In the genomic region with DNA sequence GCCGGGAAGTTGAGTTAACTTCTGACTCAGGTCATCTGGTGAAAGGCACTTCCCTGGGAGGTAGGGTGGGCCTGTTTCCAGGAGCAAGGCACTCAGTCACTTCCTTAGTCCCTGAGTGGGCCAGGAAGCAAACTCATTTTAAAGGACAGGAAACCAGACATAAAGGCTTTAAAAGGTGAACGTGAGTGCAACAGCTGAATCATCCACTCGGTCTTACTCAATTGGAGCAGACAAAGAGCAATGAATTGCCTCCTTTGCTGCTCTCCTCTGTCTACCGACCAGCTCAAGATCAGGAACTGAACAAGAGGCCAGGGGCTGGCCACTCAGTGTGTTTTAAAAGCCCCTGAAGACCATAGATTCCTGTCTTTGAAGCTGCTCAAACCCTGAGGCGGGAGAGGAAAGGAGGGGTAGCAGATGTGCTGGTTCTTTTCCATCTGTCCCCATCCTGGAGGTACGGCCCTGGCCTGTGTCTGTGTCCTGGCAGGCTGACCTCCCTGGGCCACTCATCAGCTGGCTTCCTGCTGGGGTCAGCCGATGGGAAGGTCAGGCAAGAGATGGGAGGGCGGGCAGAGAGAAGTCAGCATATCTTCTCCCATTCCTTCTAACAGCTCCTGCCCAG, we compare ENCODE assay signal across 9 cellular contexts.
A peak's percentile ranks its signal among the peaks of the same experiment; 100 is the strongest.
DNase-seq lines count a peak whose midpoint lies in the region; ATAC-seq and TF ChIP-seq lines count a peak whose summit lies in the region.
"Had no signal": no experiment of that assay in that cellular context is flagged by ENCODE, and none has a peak within 500 bp of the region (broad histone marks: within the 10 kb centered on the region; RNA-seq: fewer than 3 reads in every experiment).

No MANE protein-coding gene starts in this region.

- no peaks in the 10 kb centered on the region for H3K36me3 ChIP-seq in heart right ventricle
- H3K36me3 ChIP-seq: thoracic aorta had no signal

- no peak overlapping the region for H3K4me3 ChIP-seq in heart right ventricle
- H3K4me3 ChIP-seq: thoracic aorta had no signal

- DNase-seq in stimulated activated CD4-positive, alpha-beta T cell treated with anti-CD3 and anti-CD28 coated beads, Interleukin-15, amount 100 ng/mL, for 24 hours, result peak; percentile 7
- no peak for DNase-seq in stimulated activated CD4-positive, alpha-beta T cell treated with anti-CD3 and anti-CD28 coated beads, Interleukin-12 subunit alpha, Interleukin-12 subunit beta, amount 100 ng/mL, for 4 hours
- DNase-seq in WTC11 (ENCODE audit: low spot score), result no peak
- peak; percentile 27 to 77 for DNase-seq in heart right ventricle
- DNase-seq in stimulated activated naive CD8-positive, alpha-beta T cell treated with anti-CD3 and anti-CD28 coated beads, Interleukin-15, Interleukin-2, amounts not matched to agents 100 U/mL and 50 U/mL, for 24 hours, result peak; percentile 11
- no peak for DNase-seq in NCI-H2107 treated with DMSO at 0.1 percent for 48 hours (lab: John Stamatoyannopoulos, UW; ENCODE audit: unreplicated experiment)

- H3K4me3 Mint-ChIP-seq in WTC11, result no peak overlapping the region
- H3K4me3 Mint-ChIP-seq in stimulated activated memory B cell treated with anti-CD40 and anti-IgM and Interleukin-4, amounts not matched to agents 10 μg/mL and 1 μg/mL and 100 μg/mL, for 72 hours, result no peak overlapping the region

- intact Hi-C loops in heart right ventricle (cut with DNase I), result loop anchor here in 1 of 10 donors (2.0 kb wide), 1 partner anchor 87 kb away; no protein-coding TSS in a partner anchor

- no peaks in the 10 kb centered on the region for H3K27me3 Mint-ChIP-seq in WTC11 (ENCODE audit: low read depth)
- H3K27me3 Mint-ChIP-seq in stimulated activated memory B cell treated with anti-CD40 and anti-IgM and Interleukin-4, amounts not matched to agents 10 μg/mL and 1 μg/mL and 100 μg/mL, for 72 hours, result peaks cover 9% of the 10 kb centered on the region

- no peak for ATAC-seq in WTC11
- ATAC-seq in heart right ventricle, result peak; percentile 68 to 93 (median 90)
- ATAC-seq in stimulated activated naive CD8-positive, alpha-beta T cell treated with anti-CD3 and anti-CD28 coated beads, Interleukin-15, Interleukin-2, amounts not matched to agents 100 U/mL and 50 U/mL, for 24 hours, result peak; percentile 84
- no peak for ATAC-seq in stimulated activated memory B cell treated with anti-CD40 and anti-IgM and Interleukin-4, amounts not matched to agents 10 μg/mL and 1 μg/mL and 100 μg/mL, for 72 hours
- no peak for ATAC-seq in HG02981 (IDR thresholded peaks at IDR 0.05; ENCODE audit: unreplicated experiment)

- peaks cover 41% of the 10 kb centered on the region for H3K4me1 Mint-ChIP-seq in WTC11
- H3K4me1 Mint-ChIP-seq in stimulated activated memory B cell treated with anti-CD40 and anti-IgM and Interleukin-4, amounts not matched to agents 10 μg/mL and 1 μg/mL and 100 μg/mL, for 72 hours, result no peaks in the 10 kb centered on the region

- H3K27ac Mint-ChIP-seq in WTC11, result peak overlapping the region; percentile 73; the same call in 1 of the 2 replicates
- no peak overlapping the region for H3K27ac Mint-ChIP-seq in stimulated activated memory B cell treated with anti-CD40 and anti-IgM and Interleukin-4, amounts not matched to agents 10 μg/mL and 1 μg/mL and 100 μg/mL, for 72 hours

- peaks cover 9% of the 10 kb centered on the region; the same call in 1 of the 2 replicates for H3K36me3 Mint-ChIP-seq in WTC11
- no peaks in the 10 kb centered on the region for H3K36me3 Mint-ChIP-seq in stimulated activated memory B cell treated with anti-CD40 and anti-IgM and Interleukin-4, amounts not matched to agents 10 μg/mL and 1 μg/mL and 100 μg/mL, for 72 hours

- POLR2A ChIA-PET in WTC11 (lab: Charles Lee), result interaction anchor here (1.0 kb wide), 1 partner anchor 183 kb away, joined by 3 read pairs; no protein-coding TSS in a partner anchor

- H3K27me3 ChIP-seq in heart right ventricle, result no peaks in the 10 kb centered on the region

- CTCF ChIA-PET in WTC11 (lab: Charles Lee), result interaction anchor here (0.5 to 3.5 kb wide), 3 partner anchors 8 to 205 kb away, joined by 4 to 16 read pairs (median 16); no protein-coding TSS in a partner anchor

- peak overlapping the region; percentile 59 to 94 (median 84) for H3K27ac ChIP-seq in heart right ventricle

- peaks cover 0 to 68% (median 45%) of the 10 kb centered on the region in 9 donors for H3K4me1 ChIP-seq in heart right ventricle

- 56% methylated on average over 8 of the region's 8 CpGs for WGBS in heart right ventricle, 2 donors

- H3K9me3 ChIP-seq in heart right ventricle, result no peaks in the 10 kb centered on the region
- H3K9me3 ChIP-seq: thoracic aorta had no signal

- TF ChIP-seq CTCF in WTC11 (IDR thresholded peaks at IDR 0.05) (no peak), heart right ventricle (IDR thresholded peaks at IDR 0.05) (no peak)

- H3K9me3 Mint-ChIP-seq in WTC11, result no peaks in the 10 kb centered on the region
- H3K9me3 Mint-ChIP-seq in stimulated activated memory B cell treated with anti-CD40 and anti-IgM and Interleukin-4, amounts not matched to agents 10 μg/mL and 1 μg/mL and 100 μg/mL, for 72 hours, result no peaks in the 10 kb centered on the region

TF ChIP-seq in WTC11, 78 proteins besides CTCF, POLR2A, EP300 and RAD21:
- no peak for TF ChIP-seq MYBL2 (CRISPR knock-in tag; IDR thresholded peaks at IDR 0.05)
- TF ChIP-seq GABPB1 (CRISPR knock-in tag; IDR thresholded peaks at IDR 0.05), result no peak
- TF ChIP-seq ZNF671 (CRISPR knock-in tag; IDR thresholded peaks at IDR 0.05), result no peak
- TF ChIP-seq NR1H2 (CRISPR knock-in tag; IDR thresholded peaks at IDR 0.05), result no peak
- TF ChIP-seq JAZF1 (CRISPR knock-in tag; IDR thresholded peaks at IDR 0.05), result no peak
- no peak for TF ChIP-seq SMAD3 (CRISPR knock-in tag; IDR thresholded peaks at IDR 0.05; ENCODE audit: borderline replicate concordance)
- TF ChIP-seq, protein P1, sequence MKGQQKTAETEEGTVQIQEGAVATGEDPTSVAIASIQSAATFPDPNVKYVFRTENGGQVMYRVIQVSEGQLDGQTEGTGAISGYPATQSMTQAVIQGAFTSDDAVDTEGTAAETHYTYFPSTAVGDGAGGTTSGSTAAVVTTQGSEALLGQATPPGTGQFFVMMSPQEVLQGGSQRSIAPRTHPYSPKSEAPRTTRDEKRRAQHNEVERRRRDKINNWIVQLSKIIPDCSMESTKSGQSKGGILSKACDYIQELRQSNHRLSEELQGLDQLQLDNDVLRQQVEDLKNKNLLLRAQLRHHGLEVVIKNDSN (CRISPR knock-in tag; IDR thresholded peaks at IDR 0.05), result no peak
- TF ChIP-seq ZBTB21 (CRISPR knock-in tag; IDR thresholded peaks at IDR 0.05; ENCODE audit: borderline replicate concordance), result no peak
- TF ChIP-seq, protein P2, sequence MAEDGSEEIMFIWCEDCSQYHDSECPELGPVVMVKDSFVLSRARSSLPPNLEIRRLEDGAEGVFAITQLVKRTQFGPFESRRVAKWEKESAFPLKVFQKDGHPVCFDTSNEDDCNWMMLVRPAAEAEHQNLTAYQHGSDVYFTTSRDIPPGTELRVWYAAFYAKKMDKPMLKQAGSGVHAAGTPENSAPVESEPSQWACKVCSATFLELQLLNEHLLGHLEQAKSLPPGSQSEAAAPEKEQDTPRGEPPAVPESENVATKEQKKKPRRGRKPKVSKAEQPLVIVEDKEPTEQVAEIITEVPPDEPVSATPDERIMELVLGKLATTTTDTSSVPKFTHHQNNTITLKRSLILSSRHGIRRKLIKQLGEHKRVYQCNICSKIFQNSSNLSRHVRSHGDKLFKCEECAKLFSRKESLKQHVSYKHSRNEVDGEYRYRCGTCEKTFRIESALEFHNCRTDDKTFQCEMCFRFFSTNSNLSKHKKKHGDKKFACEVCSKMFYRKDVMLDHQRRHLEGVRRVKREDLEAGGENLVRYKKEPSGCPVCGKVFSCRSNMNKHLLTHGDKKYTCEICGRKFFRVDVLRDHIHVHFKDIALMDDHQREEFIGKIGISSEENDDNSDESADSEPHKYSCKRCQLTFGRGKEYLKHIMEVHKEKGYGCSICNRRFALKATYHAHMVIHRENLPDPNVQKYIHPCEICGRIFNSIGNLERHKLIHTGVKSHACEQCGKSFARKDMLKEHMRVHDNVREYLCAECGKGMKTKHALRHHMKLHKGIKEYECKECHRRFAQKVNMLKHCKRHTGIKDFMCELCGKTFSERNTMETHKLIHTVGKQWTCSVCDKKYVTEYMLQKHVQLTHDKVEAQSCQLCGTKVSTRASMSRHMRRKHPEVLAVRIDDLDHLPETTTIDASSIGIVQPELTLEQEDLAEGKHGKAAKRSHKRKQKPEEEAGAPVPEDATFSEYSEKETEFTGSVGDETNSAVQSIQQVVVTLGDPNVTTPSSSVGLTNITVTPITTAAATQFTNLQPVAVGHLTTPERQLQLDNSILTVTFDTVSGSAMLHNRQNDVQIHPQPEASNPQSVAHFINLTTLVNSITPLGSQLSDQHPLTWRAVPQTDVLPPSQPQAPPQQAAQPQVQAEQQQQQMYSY (CRISPR knock-in tag; IDR thresholded peaks at IDR 0.05), result no peak
- TF ChIP-seq, protein P3, sequence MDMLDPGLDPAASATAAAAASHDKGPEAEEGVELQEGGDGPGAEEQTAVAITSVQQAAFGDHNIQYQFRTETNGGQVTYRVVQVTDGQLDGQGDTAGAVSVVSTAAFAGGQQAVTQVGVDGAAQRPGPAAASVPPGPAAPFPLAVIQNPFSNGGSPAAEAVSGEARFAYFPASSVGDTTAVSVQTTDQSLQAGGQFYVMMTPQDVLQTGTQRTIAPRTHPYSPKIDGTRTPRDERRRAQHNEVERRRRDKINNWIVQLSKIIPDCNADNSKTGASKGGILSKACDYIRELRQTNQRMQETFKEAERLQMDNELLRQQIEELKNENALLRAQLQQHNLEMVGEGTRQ (CRISPR knock-in tag; IDR thresholded peaks at IDR 0.05), result no peak

Comparison
In these comparisons a context has a peak if more than half of its experiments do, and no peak if none do; other contexts are left out.
1. DNase-seq: peak in stimulated activated CD4-positive, alpha-beta T cell treated with anti-CD3 and anti-CD28 coated beads, Interleukin-15, amount 100 ng/mL, for 24 hours (single experiment), heart right ventricle (2 of 2) and stimulated activated naive CD8-positive, alpha-beta T cell treated with anti-CD3 and anti-CD28 coated beads, Interleukin-15, Interleukin-2, amounts not matched to agents 100 U/mL and 50 U/mL, for 24 hours (single experiment); none in stimulated activated CD4-positive, alpha-beta T cell treated with anti-CD3 and anti-CD28 coated beads, Interleukin-12 subunit alpha, Interleukin-12 subunit beta, amount 100 ng/mL, for 4 hours (single experiment), WTC11 (single experiment) and NCI-H2107 treated with DMSO at 0.1 percent for 48 hours (single experiment).
2. ATAC-seq: peak in heart right ventricle (8 of 8) and stimulated activated naive CD8-positive, alpha-beta T cell treated with anti-CD3 and anti-CD28 coated beads, Interleukin-15, Interleukin-2, amounts not matched to agents 100 U/mL and 50 U/mL, for 24 hours (single experiment); none in WTC11 (single experiment), stimulated activated memory B cell treated with anti-CD40 and anti-IgM and Interleukin-4, amounts not matched to agents 10 μg/mL and 1 μg/mL and 100 μg/mL, for 72 hours (single experiment) and HG02981 (single experiment).